In the genomic region with DNA sequence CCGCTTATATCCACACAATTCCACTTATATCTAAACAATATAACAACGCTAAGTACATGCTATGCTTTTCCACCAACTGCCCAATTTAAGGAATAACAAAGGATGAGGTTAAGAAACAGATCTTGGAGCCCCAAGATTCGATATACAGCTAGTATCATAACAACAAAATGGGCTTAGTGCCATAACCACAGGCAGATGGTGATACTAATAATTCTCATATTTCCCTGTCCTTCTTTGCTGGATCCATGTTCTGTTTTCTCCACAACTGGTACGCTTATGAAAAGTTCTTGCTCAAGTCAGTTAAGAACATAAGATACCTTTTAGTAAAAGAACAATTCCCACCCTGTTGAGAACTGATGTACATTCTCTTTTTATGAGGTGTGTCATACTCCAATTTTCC, we compare ENCODE assay signal across 1 cellular context.
TF ChIP-seq lines count a peak whose summit lies in the region.

No MANE protein-coding gene starts in this region.

TF ChIP-seq in K562, 482 proteins besides CTCF, POLR2A, EP300 and RAD21 (continued from another document):
- TF ChIP-seq, protein P1, sequence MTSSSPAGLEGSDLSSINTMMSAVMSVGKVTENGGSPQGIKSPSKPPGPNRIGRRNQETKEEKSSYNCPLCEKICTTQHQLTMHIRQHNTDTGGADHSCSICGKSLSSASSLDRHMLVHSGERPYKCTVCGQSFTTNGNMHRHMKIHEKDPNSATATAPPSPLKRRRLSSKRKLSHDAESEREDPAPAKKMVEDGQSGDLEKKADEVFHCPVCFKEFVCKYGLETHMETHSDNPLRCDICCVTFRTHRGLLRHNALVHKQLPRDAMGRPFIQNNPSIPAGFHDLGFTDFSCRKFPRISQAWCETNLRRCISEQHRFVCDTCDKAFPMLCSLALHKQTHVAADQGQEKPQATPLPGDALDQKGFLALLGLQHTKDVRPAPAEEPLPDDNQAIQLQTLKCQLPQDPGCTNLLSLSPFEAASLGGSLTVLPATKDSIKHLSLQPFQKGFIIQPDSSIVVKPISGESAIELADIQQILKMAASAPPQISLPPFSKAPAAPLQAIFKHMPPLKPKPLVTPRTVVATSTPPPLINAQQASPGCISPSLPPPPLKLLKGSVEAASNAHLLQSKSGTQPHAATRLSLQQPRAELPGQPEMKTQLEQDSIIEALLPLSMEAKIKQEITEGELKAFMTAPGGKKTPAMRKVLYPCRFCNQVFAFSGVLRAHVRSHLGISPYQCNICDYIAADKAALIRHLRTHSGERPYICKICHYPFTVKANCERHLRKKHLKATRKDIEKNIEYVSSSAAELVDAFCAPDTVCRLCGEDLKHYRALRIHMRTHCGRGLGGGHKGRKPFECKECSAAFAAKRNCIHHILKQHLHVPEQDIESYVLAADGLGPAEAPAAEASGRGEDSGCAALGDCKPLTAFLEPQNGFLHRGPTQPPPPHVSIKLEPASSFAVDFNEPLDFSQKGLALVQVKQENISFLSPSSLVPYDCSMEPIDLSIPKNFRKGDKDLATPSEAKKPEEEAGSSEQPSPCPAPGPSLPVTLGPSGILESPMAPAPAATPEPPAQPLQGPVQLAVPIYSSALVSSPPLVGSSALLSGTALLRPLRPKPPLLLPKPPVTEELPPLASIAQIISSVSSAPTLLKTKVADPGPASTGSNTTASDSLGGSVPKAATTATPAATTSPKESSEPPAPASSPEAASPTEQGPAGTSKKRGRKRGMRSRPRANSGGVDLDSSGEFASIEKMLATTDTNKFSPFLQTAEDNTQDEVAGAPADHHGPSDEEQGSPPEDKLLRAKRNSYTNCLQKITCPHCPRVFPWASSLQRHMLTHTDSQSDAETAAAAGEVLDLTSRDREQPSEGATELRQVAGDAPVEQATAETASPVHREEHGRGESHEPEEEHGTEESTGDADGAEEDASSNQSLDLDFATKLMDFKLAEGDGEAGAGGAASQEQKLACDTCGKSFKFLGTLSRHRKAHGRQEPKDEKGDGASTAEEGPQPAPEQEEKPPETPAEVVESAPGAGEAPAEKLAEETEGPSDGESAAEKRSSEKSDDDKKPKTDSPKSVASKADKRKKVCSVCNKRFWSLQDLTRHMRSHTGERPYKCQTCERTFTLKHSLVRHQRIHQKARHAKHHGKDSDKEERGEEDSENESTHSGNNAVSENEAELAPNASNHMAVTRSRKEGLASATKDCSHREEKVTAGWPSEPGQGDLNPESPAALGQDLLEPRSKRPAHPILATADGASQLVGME (CRISPR knock-in tag; IDR thresholded peaks at IDR 0.05), result no peak
- TF ChIP-seq ZNF197 (CRISPR knock-in tag; IDR thresholded peaks at IDR 0.05; ENCODE audit: low read depth), result no peak
